ENCODE assay signal across 10 cellular contexts in genomic region chr3:99846472-99846871, GRCh38. TPM values are rescaled to one million over a fixed set of nuclear protein-coding genes. Genes with fewer than 3 reads are reported as not detected.
A peak's percentile ranks its signal among the peaks of the same experiment; 100 is the strongest.
DNase-seq lines count a peak whose midpoint lies in the region; ATAC-seq and TF ChIP-seq lines count a peak whose summit lies in the region.
"Had no signal": no experiment of that assay in that cellular context is flagged by ENCODE, and none has a peak within 500 bp of the region (broad histone marks: within the 10 kb centered on the region; RNA-seq: fewer than 3 reads in every experiment).

No MANE protein-coding gene starts in this region.

- H3K27me3 ChIP-seq in mammary epithelial cell (ENCODE audit: insufficient read depth, low read length) (no peaks in the 10 kb centered on the region), tibial nerve (no peaks in the 10 kb centered on the region)

- H3K4me1 ChIP-seq in mammary epithelial cell (ENCODE audit: insufficient read depth, low read length) = no peaks in the 10 kb centered on the region
- peaks cover 0 to 56% (median 19%) of the 10 kb centered on the region in 4 donors for H3K4me1 ChIP-seq in tibial nerve

- BruUV-seq in mammary epithelial cell (replicated peaks; lab: Mats Ljungman, UMichigan) = no TSS peak

- H3K9me3 ChIP-seq in mammary epithelial cell (replicated peaks; ENCODE audit: insufficient read depth, low read length) (no peaks in the 10 kb centered on the region), tibial nerve (peaks cover 0 to 4% (median 0%) of the 10 kb centered on the region in 4 donors)

- DNase-seq in DMS53 (lab: John Stamatoyannopoulos, UW) = peak; percentile 9
- DNase-seq in DMS53 treated with DMSO at 0.1 percent for 48 hours (lab: John Stamatoyannopoulos, UW; ENCODE audit: unreplicated experiment) = no peak
- DNase-seq in mammary epithelial cell = peak; percentile 45
- no peak for DNase-seq in left lobe of liver (ENCODE audit: low spot score)
- DNase-seq in tibial nerve (ENCODE audit: low spot score in 2 of 2) = no peak
- DNase-seq: stimulated activated CD4-positive, alpha-beta T cell treated with anti-CD3 and anti-CD28 coated beads, Interleukin-4, amount 100 ng/mL, for 24 hours had no signal

- H3K4me3 ChIP-seq in mammary epithelial cell (replicated peaks in 1 of 3; ENCODE audit: insufficient read depth in 1 of 3, low read depth in 2 of 3, low read length in 3 of 3) = no peak overlapping the region
- no peak overlapping the region for H3K4me3 ChIP-seq in tibial nerve

- in situ Hi-C loops in mammary epithelial cell (cut with MboI; ENCODE audit: low sequenced_read_pairs in 2 of 2) = no loop called here

- dilution Hi-C loops in mammary epithelial cell (cut with HindIII; ENCODE audit: low sequenced_read_pairs) = no loop called here

- WGBS in mammary epithelial cell (ENCODE audit: low coverage, missing lambda C conversion rate) = 36% methylated on average over 3 of the region's 3 CpGs
- WGBS in tibial nerve, 2 donors = 17 to 18% methylated on average over 3 of the region's 3 CpGs

- no peak overlapping the region for H3K4me2 ChIP-seq in mammary epithelial cell (ENCODE audit: insufficient read depth, low read depth, low read length)

- TF ChIP-seq POLR2A in tibial nerve (IDR thresholded peaks at IDR 0.05) = no peak

- TF ChIP-seq EP300 in tibial nerve (IDR thresholded peaks at IDR 0.05) = peak in 1 of 2 donors; percentile 80

- ATAC-seq in left lobe of liver (peak; percentile 75), GM19328 (IDR thresholded peaks at IDR 0.05; ENCODE audit: unreplicated experiment) (no peak), GM19452 (IDR thresholded peaks at IDR 0.05; ENCODE audit: unreplicated experiment) (no peak), GM18873 (IDR thresholded peaks at IDR 0.05; ENCODE audit: low FRiP score, unreplicated experiment) (no peak)

- no peaks in the 10 kb centered on the region for H4K20me1 ChIP-seq in mammary epithelial cell (ENCODE audit: insufficient read depth, low read length)

- peaks cover 63% of the 10 kb centered on the region for H3K79me2 ChIP-seq in mammary epithelial cell (ENCODE audit: insufficient read depth, low read length)

- TF ChIP-seq CTCF in mammary epithelial cell (conservative IDR thresholded peaks at IDR 0.05 in 1 of 2, IDR thresholded peaks at IDR 0.05 in 1 of 2; ENCODE audit: extremely low read depth in 1 of 2, insufficient read depth in 1 of 2, low read depth in 1 of 2, low read length in 2 of 2) (no peak), tibial nerve (IDR thresholded peaks at IDR 0.05) (no peak)

- no peak overlapping the region for H2AFZ ChIP-seq in mammary epithelial cell (ENCODE audit: low read depth, low read length)

- intact Hi-C loops in mammary epithelial cell (cut with micrococcal nuclease) = no loop called here

- H3K27ac ChIP-seq in mammary epithelial cell (ENCODE audit: insufficient read depth, low read depth, low read length) = peak overlapping the region; percentile 41
- peak overlapping the region; percentile 5 to 73 (median 20) for H3K27ac ChIP-seq in tibial nerve
- H3K27ac ChIP-seq: 22Rv1 had no signal

- CTCF ChIA-PET in mammary epithelial cell (lab: Charles Lee; ENCODE audit: low non-redundant PET) = interaction anchor here (0.6 kb wide), 2 partner anchors 213 to 423 kb away, joined by 3 to 4 read pairs; no protein-coding TSS in a partner anchor

- H3K9ac ChIP-seq in mammary epithelial cell (ENCODE audit: insufficient read depth, low read length) = no peak overlapping the region

- H3K36me3 ChIP-seq in mammary epithelial cell (ENCODE audit: insufficient read depth, low read length) (no peaks in the 10 kb centered on the region), tibial nerve (peaks cover 0 to 13% (median 0%) of the 10 kb centered on the region in 3 donors)

RNA-seq across cellular contexts. Expression of gene CMSS1, which starts 28.8 kb away (rescaled TPM):
- total RNA-seq in mammary epithelial cell (10 to 100 TPM; 20.8 to 55.3 TPM), left lobe of liver (9.7 TPM), tibial nerve (10 to 100 TPM in 3 of 4 donors, 1 to 10 TPM in 1; 5.5 to 29.1 (median 15.7) TPM)
- polyA plus RNA-seq in mammary epithelial cell = 24.7 TPM
- polyA minus RNA-seq in mammary epithelial cell = 0.67 TPM

Comparison
In these comparisons a context has a peak if more than half of its experiments do, and no peak if none do; other contexts are left out.
1. DNase-seq: peak in DMS53 (single experiment) and mammary epithelial cell (single experiment); none in DMS53 treated with DMSO at 0.1 percent for 48 hours (single experiment), left lobe of liver (single experiment) and tibial nerve (0 of 2).